13 cellular contexts compared by ENCODE assay signal in genomic region chr3:197953325-197953724, GRCh38. TPM values are rescaled to one million over a fixed set of nuclear protein-coding genes. Genes with fewer than 3 reads are reported as not detected.
DNase-seq lines count a peak whose midpoint lies in the region; FAIRE-seq and TF ChIP-seq lines count a peak whose summit lies in the region.
"Had no signal": no experiment of that assay in that cellular context is flagged by ENCODE, and none has a peak within 500 bp of the region (broad histone marks: within the 10 kb centered on the region; RNA-seq: fewer than 3 reads in every experiment).

No MANE protein-coding gene starts in this region.

- H3K9me2 ChIP-seq in Loucy (replicated peaks; ENCODE audit: low read depth, low read length), result no peaks in the 10 kb centered on the region

- FAIRE-seq in H54 (lab: Jason Lieb, UNC), result no peak

- H3K27ac Mint-ChIP-seq in T-helper 1 cell treated with Interleukin-12 subunit alpha and Interleukin-12 subunit beta and Interleukin-4 antibody, amounts not matched to agents 30 μg/mL and 1 μg/mL, for 36 hours, result peak overlapping the region; percentile 12
- H3K27ac Mint-ChIP-seq in nephron progenitor cell, result peak overlapping the region; percentile 62

- H3K27me3 Mint-ChIP-seq in T-helper 1 cell treated with Interleukin-12 subunit alpha and Interleukin-12 subunit beta and Interleukin-4 antibody, amounts not matched to agents 30 μg/mL and 1 μg/mL, for 36 hours (ENCODE audit: low read depth), result no peaks in the 10 kb centered on the region
- no peaks in the 10 kb centered on the region for H3K27me3 Mint-ChIP-seq in nephron progenitor cell (ENCODE audit: low read depth, poor library complexity)

- no peak overlapping the region for H2AFZ ChIP-seq in Loucy (ENCODE audit: low read length)

- peak overlapping the region in 3 of 5 donors; percentile 49 to 76 (median 55) for H3K27ac ChIP-seq in adrenal gland
- H3K27ac ChIP-seq: brain microvascular endothelial cell, Peyer's patch had no signal

- peak overlapping the region; percentile 92 for H3K4me3 ChIP-seq in Loucy (ENCODE audit: low read length, poor library complexity, severe bottlenecking)
- no peak overlapping the region for H3K4me3 ChIP-seq in adrenal gland
- H3K4me3 ChIP-seq: Peyer's patch, right atrium auricular region had no signal

- peak overlapping the region; percentile 96 for H3K9ac ChIP-seq in Loucy (ENCODE audit: low read depth, low read length, poor library complexity, severe bottlenecking)

- TF ChIP-seq POLR2A in adrenal gland (IDR thresholded peaks at IDR 0.05), result no peak
- TF ChIP-seq POLR2A in H54 (IDR thresholded peaks at IDR 0.05; ENCODE audit: low read depth, low read length), result no peak

- H3F3A ChIP-seq in Loucy (ENCODE audit: low read depth), result 0 out of 2 replicates have a peak, but pooled peaks cover 7% of the 10 kb centered on the region

- WGBS in adrenal gland, 4 donors, result 36 to 46% (median 42%) methylated on average over 6 of the region's 6 CpGs

- H3K4me3 Mint-ChIP-seq in T-helper 1 cell treated with Interleukin-12 subunit alpha and Interleukin-12 subunit beta and Interleukin-4 antibody, amounts not matched to agents 30 μg/mL and 1 μg/mL, for 36 hours, result peak overlapping the region; percentile 35
- peak overlapping the region; percentile 46 for H3K4me3 Mint-ChIP-seq in nephron progenitor cell

- DNase-seq in T-helper 1 cell (no peak), adrenal gland (no peak), nephron progenitor cell (no peak), GM19240 (ENCODE audit: insufficient read length, low spot score) (no peak), H54 (ENCODE audit: insufficient read length, low spot score) (no peak), HuH-7.5 (ENCODE audit: low spot score) (no peak)
- DNase-seq: activated CD4-positive, alpha-beta T cell treated with anti-CD3 and anti-CD28 coated beads for 4 hours; brain microvascular endothelial cell; NCI-H187 treated with DMSO at 0.1 percent for 48 hours; Peyer's patch had no signal

- H3K9me3 Mint-ChIP-seq in T-helper 1 cell treated with Interleukin-12 subunit alpha and Interleukin-12 subunit beta and Interleukin-4 antibody, amounts not matched to agents 30 μg/mL and 1 μg/mL, for 36 hours, result no peaks in the 10 kb centered on the region
- H3K9me3 Mint-ChIP-seq in nephron progenitor cell, result no peaks in the 10 kb centered on the region

- peaks cover 55% of the 10 kb centered on the region for H3K36me3 Mint-ChIP-seq in T-helper 1 cell treated with Interleukin-12 subunit alpha and Interleukin-12 subunit beta and Interleukin-4 antibody, amounts not matched to agents 30 μg/mL and 1 μg/mL, for 36 hours (ENCODE audit: low read depth)
- H3K36me3 Mint-ChIP-seq in nephron progenitor cell (ENCODE audit: low read depth), result peaks cover 51% of the 10 kb centered on the region

- peaks cover 54% of the 10 kb centered on the region for H4K20me1 ChIP-seq in Loucy (ENCODE audit: insufficient read depth, low read length, poor library complexity, severe bottlenecking)

- peaks cover 56% of the 10 kb centered on the region for H3K79me2 ChIP-seq in Loucy (ENCODE audit: insufficient read depth, low read length)

- H3K4me1 Mint-ChIP-seq in T-helper 1 cell treated with Interleukin-12 subunit alpha and Interleukin-12 subunit beta and Interleukin-4 antibody, amounts not matched to agents 30 μg/mL and 1 μg/mL, for 36 hours (ENCODE audit: low read depth), result peaks cover 39% of the 10 kb centered on the region
- H3K4me1 Mint-ChIP-seq in nephron progenitor cell, result peaks cover 53% of the 10 kb centered on the region

- H3K4me2 ChIP-seq in Loucy (ENCODE audit: low read depth, low read length, poor library complexity, severe bottlenecking), result peak overlapping the region; percentile 86

- H3K9me3 ChIP-seq in Loucy (ENCODE audit: insufficient read depth, low read depth, low read length), result no peaks in the 10 kb centered on the region
- no peaks in the 10 kb centered on the region for H3K9me3 ChIP-seq in adrenal gland (replicated peaks in 1 of 3)
- H3K9me3 ChIP-seq: Peyer's patch, right atrium auricular region had no signal

- intact Hi-C loops in adrenal gland (cut with DNase I), result no loop called here

- peaks cover 45% of the 10 kb centered on the region for H3K36me3 ChIP-seq in Loucy (ENCODE audit: insufficient read depth, low read length)
- H3K36me3 ChIP-seq in adrenal gland (replicated peaks in 1 of 2), result peaks cover 0 to 58% of the 10 kb centered on the region in 2 donors

- TF ChIP-seq CTCF in Loucy (conservative IDR thresholded peaks at IDR 0.05; ENCODE audit: low read length) (no peak), adrenal gland (IDR thresholded peaks at IDR 0.05) (no peak), nephron progenitor cell (IDR thresholded peaks at IDR 0.05) (no peak)

- H3K27me3 ChIP-seq in Loucy (ENCODE audit: insufficient read depth, low read length, poor library complexity, severe bottlenecking), result peaks cover 8% of the 10 kb centered on the region
- H3K27me3 ChIP-seq in adrenal gland, result no peaks in the 10 kb centered on the region
- H3K27me3 ChIP-seq: brain microvascular endothelial cell, Peyer's patch, right atrium auricular region had no signal

- H3K4me1 ChIP-seq in Loucy (ENCODE audit: insufficient read depth, low read length, poor library complexity, severe bottlenecking), result peaks cover 34% of the 10 kb centered on the region
- peaks cover 31 to 61% of the 10 kb centered on the region in 2 donors for H3K4me1 ChIP-seq in adrenal gland (replicated peaks in 1 of 2)

RNA-seq across cellular contexts. Expression of gene RPL35A, which starts 3.3 kb away (rescaled TPM):
- 1,000 to 10,000 TPM in 4 of 8 donors, 100 to 1,000 TPM in 4; 564 to 1,096 (median 942) TPM for total RNA-seq in adrenal gland
- polyA plus RNA-seq in adrenal gland, result 1,000 to 10,000 TPM in 2 of 3 donors, 100 to 1,000 TPM in 1; 944 to 1,561 (median 1,277) TPM

RNA-seq across cellular contexts. Expression of gene LMLN, which starts 6.7 kb away (rescaled TPM):
- total RNA-seq in adrenal gland, result 10 to 100 TPM in 2 of 8 donors, 1 to 10 TPM in 6; 3.0 to 11.2 (median 7.2) TPM
- polyA plus RNA-seq in adrenal gland, result 1 to 10 TPM; 3.3 to 6.7 (median 3.6) TPM
